ENCODE assay signal across 9 cellular contexts in genomic region chr16:81551141-81551808, GRCh38.
DNase-seq lines count a peak whose midpoint lies in the region; ATAC-seq, FAIRE-seq and TF ChIP-seq lines count a peak whose summit lies in the region.
"Had no signal": no experiment of that assay in that cellular context is flagged by ENCODE, and none has a peak within 500 bp of the region (broad histone marks: within the 10 kb centered on the region; RNA-seq: fewer than 3 reads in every experiment).

No MANE protein-coding gene starts in this region.

- CTCF ChIA-PET in activated CD8-positive, alpha-beta memory T cell treated with anti-CD3 and anti-CD28 coated beads, Interleukin-2, amount 10 ng/mL, durations not matched to agents 7 days and 5 days (lab: Charles Lee) = no interaction called here
- CTCF ChIA-PET in endothelial cell of umbilical vein (lab: Charles Lee) = interaction anchor here (0.8 to 1.2 kb wide), 3 partner anchors 9 to 122 kb away, joined by 3 to 8 read pairs (median 4); no protein-coding TSS in a partner anchor

- no peaks in the 10 kb centered on the region for H3K27me3 ChIP-seq in endothelial cell of umbilical vein (ENCODE audit: control insufficient read depth in 2 of 2, insufficient read depth in 2 of 2, low read length in 2 of 2)
- H3K27me3 ChIP-seq in smooth muscle cell (ENCODE audit: low read depth) = no peaks in the 10 kb centered on the region

- no peak for DNase-seq in activated CD8-positive, alpha-beta memory T cell treated with anti-CD3 and anti-CD28 coated beads, Interleukin-2, amount 10 ng/mL, durations not matched to agents 7 days and 5 days
- DNase-seq in activated CD8-positive, alpha-beta memory T cell treated with anti-CD3 and anti-CD28 coated beads for 24 hours = no peak
- DNase-seq in RPMI7951 (ENCODE audit: low read depth) (peak; percentile 72), endothelial cell of umbilical vein (ENCODE audit: low read depth, low spot score) (peak; percentile 76), smooth muscle cell (lab: John Stamatoyannopoulos, UW; ENCODE audit: unreplicated experiment) (no peak), dedifferentiated amniotic fluid mesenchymal stem cell (ENCODE audit: extremely low spot score) (no peak)

- no peak for TF ChIP-seq POLR2A in endothelial cell of umbilical vein (IDR thresholded peaks at IDR 0.05; ENCODE audit: low read depth, low read length)

- FAIRE-seq in endothelial cell of umbilical vein (lab: Jason Lieb, UNC) = peak; percentile 93
- FAIRE-seq: colon had no signal

- peaks cover 56% of the 10 kb centered on the region for H3K4me1 Mint-ChIP-seq in activated CD8-positive, alpha-beta memory T cell treated with anti-CD3 and anti-CD28 coated beads, Interleukin-2, amount 10 ng/mL, durations not matched to agents 7 days and 5 days

- no peaks in the 10 kb centered on the region for H3K9me3 Mint-ChIP-seq in activated CD8-positive, alpha-beta memory T cell treated with anti-CD3 and anti-CD28 coated beads, Interleukin-2, amount 10 ng/mL, durations not matched to agents 7 days and 5 days (ENCODE audit: low read depth)

- no TSS peak for BruUV-seq in endothelial cell of umbilical vein (replicated peaks; lab: Mats Ljungman, UMichigan)

- H3K27ac ChIP-seq in endothelial cell of umbilical vein (ENCODE audit: insufficient read depth, low read depth, low read length) (peak overlapping the region; percentile 87), smooth muscle cell (ENCODE audit: low read depth) (peak overlapping the region; percentile 99)

- intact Hi-C loops in endothelial cell of umbilical vein (cut with micrococcal nuclease) = loop anchor here (5.0 kb wide), 2 partner anchors 61 to 144 kb away; no protein-coding TSS in a partner anchor

- H3K27me3 Mint-ChIP-seq in activated CD8-positive, alpha-beta memory T cell treated with anti-CD3 and anti-CD28 coated beads, Interleukin-2, amount 10 ng/mL, durations not matched to agents 7 days and 5 days = no peaks in the 10 kb centered on the region

- peaks cover 44% of the 10 kb centered on the region for H3K79me2 ChIP-seq in endothelial cell of umbilical vein (ENCODE audit: control insufficient read depth, insufficient read depth, low read length)
- H3K79me2 ChIP-seq in smooth muscle cell (ENCODE audit: low read depth) = peaks cover 75% of the 10 kb centered on the region

- H3K9ac ChIP-seq in endothelial cell of umbilical vein (replicated peaks; ENCODE audit: extremely low read depth, insufficient read depth, low read length) (peak overlapping the region; percentile 57), smooth muscle cell (ENCODE audit: low read depth) (peak overlapping the region; percentile 93)

- peaks cover 5% of the 10 kb centered on the region for H3F3A ChIP-seq in smooth muscle cell (ENCODE audit: low read depth)

- H3K9me3 ChIP-seq in endothelial cell of umbilical vein (replicated peaks; ENCODE audit: control insufficient read depth, insufficient read depth, low read length) = no peaks in the 10 kb centered on the region
- H3K9me3 ChIP-seq in smooth muscle cell (replicated peaks; ENCODE audit: low read depth) = no peaks in the 10 kb centered on the region

- H2AFZ ChIP-seq in endothelial cell of umbilical vein (ENCODE audit: low read depth, low read length) = no peak overlapping the region
- H2AFZ ChIP-seq in smooth muscle cell (ENCODE audit: low read depth) = no peak overlapping the region

- H3K4me3 Mint-ChIP-seq in activated CD8-positive, alpha-beta memory T cell treated with anti-CD3 and anti-CD28 coated beads, Interleukin-2, amount 10 ng/mL, durations not matched to agents 7 days and 5 days = no peak overlapping the region

- H3K4me1 ChIP-seq in endothelial cell of umbilical vein (ENCODE audit: control insufficient read depth, extremely low read depth, insufficient read depth, low read length) (peaks cover 46% of the 10 kb centered on the region), smooth muscle cell (ENCODE audit: low read depth) (peaks cover 11% of the 10 kb centered on the region)

- ATAC-seq in activated CD8-positive, alpha-beta memory T cell treated with anti-CD3 and anti-CD28 coated beads, Interleukin-2, amount 10 ng/mL, durations not matched to agents 7 days and 5 days = peak; percentile 66
- no peak for ATAC-seq in GM18868 (IDR thresholded peaks at IDR 0.05; ENCODE audit: unreplicated experiment)
- ATAC-seq in HG03139 (IDR thresholded peaks at IDR 0.05; ENCODE audit: unreplicated experiment) = no peak

- no peaks in the 10 kb centered on the region for H3K9me1 ChIP-seq in endothelial cell of umbilical vein (replicated peaks; ENCODE audit: control insufficient read depth, extremely low read depth, insufficient read depth, low read length)

- no peak for TF ChIP-seq CTCF in endothelial cell of umbilical vein (IDR thresholded peaks at IDR 0.05; ENCODE audit: extremely low read depth in 1 of 2, insufficient read depth in 1 of 2, low read depth in 1 of 2, low read length in 2 of 2)
- no peak for TF ChIP-seq CTCF in smooth muscle cell (IDR thresholded peaks at IDR 0.05; ENCODE audit: borderline replicate concordance, insufficient read depth, poor library complexity, severe bottlenecking)

- H3K36me3 Mint-ChIP-seq in activated CD8-positive, alpha-beta memory T cell treated with anti-CD3 and anti-CD28 coated beads, Interleukin-2, amount 10 ng/mL, durations not matched to agents 7 days and 5 days = no peaks in the 10 kb centered on the region

- no peak overlapping the region for H3K27ac Mint-ChIP-seq in activated CD8-positive, alpha-beta memory T cell treated with anti-CD3 and anti-CD28 coated beads, Interleukin-2, amount 10 ng/mL, durations not matched to agents 7 days and 5 days

- H3K36me3 ChIP-seq in endothelial cell of umbilical vein (ENCODE audit: control insufficient read depth in 2 of 2, extremely low read depth in 1 of 2, insufficient read depth in 2 of 2, low read length in 2 of 2) (peaks cover 0 to 2% of the 10 kb centered on the region in 2 experiments), smooth muscle cell (ENCODE audit: low read depth) (no peaks in the 10 kb centered on the region)

- H3K4me2 ChIP-seq in endothelial cell of umbilical vein (ENCODE audit: insufficient read depth, low read length) (peak overlapping the region; percentile 27), smooth muscle cell (peak overlapping the region; percentile 49)

- dilution Hi-C loops in endothelial cell of umbilical vein (cut with MboI; ENCODE audit: extremely low pct_ligation_motif_present, low sequenced_read_pairs) = no loop called here

- H4K20me1 ChIP-seq in endothelial cell of umbilical vein (replicated peaks; ENCODE audit: control insufficient read depth, extremely low read depth, insufficient read depth, low read length) (no peaks in the 10 kb centered on the region), smooth muscle cell (ENCODE audit: low read depth) (peaks cover 36% of the 10 kb centered on the region)

- 35% methylated on average over 6 of the region's 6 CpGs for WGBS in smooth muscle cell (ENCODE audit: low lambda C conversion rate)

- H3K4me3 ChIP-seq in endothelial cell of umbilical vein (replicated peaks in 1 of 3; ENCODE audit: insufficient read depth in 1 of 3, low read depth in 1 of 3, low read length in 3 of 3) (no peak overlapping the region), smooth muscle cell (no peak overlapping the region)

- POLR2A ChIA-PET in endothelial cell of umbilical vein (lab: Charles Lee) = no interaction called here

TF ChIP-seq in endothelial cell of umbilical vein, 7 proteins besides CTCF, POLR2A, EP300 and RAD21:
- TF ChIP-seq MAX (IDR thresholded peaks at IDR 0.05; ENCODE audit: insufficient read depth, insufficient read length) (no peak), FOS (IDR thresholded peaks at IDR 0.05; ENCODE audit: borderline replicate concordance, insufficient read depth, low read length) (no peak), JUN (IDR thresholded peaks at IDR 0.05; ENCODE audit: borderline replicate concordance, insufficient read depth, insufficient read length, low read depth) (peak; percentile 77), MYC (IDR thresholded peaks at IDR 0.05; ENCODE audit: low read depth, low read length) (no peak), GATA2 (IDR thresholded peaks at IDR 0.05; ENCODE audit: insufficient read depth, insufficient read length, low read depth, low read length) (peak; percentile 16), EZH2 (IDR thresholded peaks at IDR 0.05; ENCODE audit: borderline replicate concordance, low read depth, low read length, severe bottlenecking) (no peak), POLR2AphosphoS5 (IDR thresholded peaks at IDR 0.05; ENCODE audit: insufficient read depth, low read depth, low read length) (peak; percentile 37)

Comparison
In these comparisons a context has a peak if more than half of its experiments do, and no peak if none do; other contexts are left out.
1. DNase-seq: peak in RPMI7951 (single experiment) and endothelial cell of umbilical vein (single experiment); none in activated CD8-positive, alpha-beta memory T cell treated with anti-CD3 and anti-CD28 coated beads, Interleukin-2, amount 10 ng/mL, durations not matched to agents 7 days and 5 days (single experiment), activated CD8-positive, alpha-beta memory T cell treated with anti-CD3 and anti-CD28 coated beads for 24 hours (single experiment), smooth muscle cell (single experiment) and dedifferentiated amniotic fluid mesenchymal stem cell (single experiment).